ENCODE assay signal across 11 cellular contexts in genomic region chr2:176105727-176106635, GRCh38. TPM values are rescaled to one million over a fixed set of nuclear protein-coding genes. Genes with fewer than 3 reads are reported as not detected.
DNase-seq lines count a peak whose midpoint lies in the region; ATAC-seq and TF ChIP-seq lines count a peak whose summit lies in the region.
"Had no signal": no experiment of that assay in that cellular context is flagged by ENCODE, and none has a peak within 500 bp of the region (broad histone marks: within the 10 kb centered on the region; RNA-seq: fewer than 3 reads in every experiment).

No MANE protein-coding gene starts in this region.

- peaks cover 99% of the 10 kb centered on the region for H3K27me3 ChIP-seq in suprapubic skin

- WGBS in suprapubic skin, result 26% methylated on average over 28 of the region's 28 CpGs

- peak overlapping the region; percentile 23 for H3K4me3 Mint-ChIP-seq in activated CD8-positive, alpha-beta memory T cell treated with anti-CD3 and anti-CD28 coated beads, Interleukin-2, amount 10 ng/mL, durations not matched to agents 7 days and 5 days
- peak overlapping the region; percentile 24 for H3K4me3 Mint-ChIP-seq in activated T-cell treated with anti-CD3 and anti-CD28 coated beads, Interleukin-2, amount 50 U/mL, for 24 hours

- peak overlapping the region; percentile 55 for H3K4me3 ChIP-seq in suprapubic skin
- H3K4me3 ChIP-seq: mucosa of descending colon had no signal

- peaks cover 5% of the 10 kb centered on the region for H3K36me3 Mint-ChIP-seq in activated CD8-positive, alpha-beta memory T cell treated with anti-CD3 and anti-CD28 coated beads, Interleukin-2, amount 10 ng/mL, durations not matched to agents 7 days and 5 days
- H3K36me3 Mint-ChIP-seq in activated T-cell treated with anti-CD3 and anti-CD28 coated beads, Interleukin-2, amount 50 U/mL, for 24 hours (ENCODE audit: low read depth), result no peaks in the 10 kb centered on the region

- no peak for TF ChIP-seq POLR2A in suprapubic skin (IDR thresholded peaks at IDR 0.05)

- H3K9me3 ChIP-seq in suprapubic skin, result no peaks in the 10 kb centered on the region
- H3K9me3 ChIP-seq: mucosa of descending colon had no signal

- no peak for TF ChIP-seq EP300 in suprapubic skin (IDR thresholded peaks at IDR 0.05)

- TF ChIP-seq CTCF in suprapubic skin (IDR thresholded peaks at IDR 0.05), result no peak

- H3K27ac ChIP-seq in suprapubic skin, result no peak overlapping the region
- H3K27ac ChIP-seq: C4-2B, foreskin keratinocyte had no signal

- H3K4me1 ChIP-seq in suprapubic skin, result peaks cover 47% of the 10 kb centered on the region
- H3K4me1 ChIP-seq: foreskin keratinocyte had no signal

- peaks cover 8% of the 10 kb centered on the region for H3K4me1 Mint-ChIP-seq in activated CD8-positive, alpha-beta memory T cell treated with anti-CD3 and anti-CD28 coated beads, Interleukin-2, amount 10 ng/mL, durations not matched to agents 7 days and 5 days
- peaks cover 29% of the 10 kb centered on the region for H3K4me1 Mint-ChIP-seq in activated T-cell treated with anti-CD3 and anti-CD28 coated beads, Interleukin-2, amount 50 U/mL, for 24 hours (ENCODE audit: low read depth)

- no peak for DNase-seq in activated CD8-positive, alpha-beta memory T cell treated with anti-CD3 and anti-CD28 coated beads, Interleukin-2, amount 10 ng/mL, durations not matched to agents 7 days and 5 days
- no peak for DNase-seq in activated CD8-positive, alpha-beta memory T cell treated with anti-CD3 and anti-CD28 coated beads for 24 hours
- peak; percentile 30 for DNase-seq in activated T-cell treated with anti-CD3 and anti-CD28 coated beads, Interleukin-2, amount 50 U/mL, for 24 hours
- DNase-seq in islet precursor cell (peak; percentile 41), suprapubic skin (ENCODE audit: low spot score in 2 of 2) (no peak), HPDE6-E6E7 (ENCODE audit: extremely low spot score) (no peak), OCI-M2 (lab: John Stamatoyannopoulos, UW; ENCODE audit: unreplicated experiment) (no peak)
- no peak for DNase-seq in stimulated activated CD4-positive, alpha-beta T cell treated with anti-CD3 and anti-CD28 coated beads, Interleukin-1b, Interleukin-23, amount 100 ng/mL, for 48 hours

- CTCF ChIA-PET in activated CD8-positive, alpha-beta memory T cell treated with anti-CD3 and anti-CD28 coated beads, Interleukin-2, amount 10 ng/mL, durations not matched to agents 7 days and 5 days (lab: Charles Lee), result no interaction called here

- H3K36me3 ChIP-seq in suprapubic skin, result no peaks in the 10 kb centered on the region

- H3K27ac Mint-ChIP-seq in activated CD8-positive, alpha-beta memory T cell treated with anti-CD3 and anti-CD28 coated beads, Interleukin-2, amount 10 ng/mL, durations not matched to agents 7 days and 5 days, result peak overlapping the region; percentile 75
- H3K27ac Mint-ChIP-seq in activated T-cell treated with anti-CD3 and anti-CD28 coated beads, Interleukin-2, amount 50 U/mL, for 24 hours, result peak overlapping the region; percentile 62

- ATAC-seq in activated CD8-positive, alpha-beta memory T cell treated with anti-CD3 and anti-CD28 coated beads, Interleukin-2, amount 10 ng/mL, durations not matched to agents 7 days and 5 days, result no peak

- H3K27me3 Mint-ChIP-seq in activated CD8-positive, alpha-beta memory T cell treated with anti-CD3 and anti-CD28 coated beads, Interleukin-2, amount 10 ng/mL, durations not matched to agents 7 days and 5 days, result peaks cover 85% of the 10 kb centered on the region
- H3K27me3 Mint-ChIP-seq in activated T-cell treated with anti-CD3 and anti-CD28 coated beads, Interleukin-2, amount 50 U/mL, for 24 hours, result peaks cover 90% of the 10 kb centered on the region

- H3K9me3 Mint-ChIP-seq in activated CD8-positive, alpha-beta memory T cell treated with anti-CD3 and anti-CD28 coated beads, Interleukin-2, amount 10 ng/mL, durations not matched to agents 7 days and 5 days (ENCODE audit: low read depth), result no peaks in the 10 kb centered on the region
- no peaks in the 10 kb centered on the region for H3K9me3 Mint-ChIP-seq in activated T-cell treated with anti-CD3 and anti-CD28 coated beads, Interleukin-2, amount 50 U/mL, for 24 hours

RNA-seq across cellular contexts. Expression of gene HOXD11, which starts 1.1 kb away (rescaled TPM):
- not detected for total RNA-seq in activated CD8-positive, alpha-beta memory T cell treated with anti-CD3 and anti-CD28 coated beads, Interleukin-2, amount 10 ng/mL, durations not matched to agents 7 days and 5 days
- not detected for total RNA-seq in suprapubic skin
- total RNA-seq: foreskin keratinocyte had no signal

RNA-seq across cellular contexts. Expression of gene HOXD12, which starts 6.4 kb away (rescaled TPM):
- total RNA-seq in activated CD8-positive, alpha-beta memory T cell treated with anti-CD3 and anti-CD28 coated beads, Interleukin-2, amount 10 ng/mL, durations not matched to agents 7 days and 5 days, result not detected
- not detected for total RNA-seq in suprapubic skin
- total RNA-seq: foreskin keratinocyte, mucosa of descending colon had no signal

RNA-seq across cellular contexts. Expression of gene HOXD10, which starts 10.6 kb away (rescaled TPM):
- not detected for total RNA-seq in activated CD8-positive, alpha-beta memory T cell treated with anti-CD3 and anti-CD28 coated beads, Interleukin-2, amount 10 ng/mL, durations not matched to agents 7 days and 5 days
- under 1 TPM in 2 of 4 donors, not detected in 2; 0.56 to 0.59 TPM for total RNA-seq in suprapubic skin
- total RNA-seq: foreskin keratinocyte had no signal

RNA-seq across cellular contexts. Expression of gene HOXD13, which starts 13.5 kb away (rescaled TPM):
- total RNA-seq in activated CD8-positive, alpha-beta memory T cell treated with anti-CD3 and anti-CD28 coated beads, Interleukin-2, amount 10 ng/mL, durations not matched to agents 7 days and 5 days, result not detected
- total RNA-seq in suprapubic skin, result under 1 TPM in 1 of 4 donors, not detected in 3; 0.19 TPM
- total RNA-seq: foreskin keratinocyte had no signal

RNA-seq across cellular contexts. Expression of gene HOXD9, which starts 16.5 kb away (rescaled TPM):
- not detected for total RNA-seq in activated CD8-positive, alpha-beta memory T cell treated with anti-CD3 and anti-CD28 coated beads, Interleukin-2, amount 10 ng/mL, durations not matched to agents 7 days and 5 days
- total RNA-seq in suprapubic skin, result 1 to 10 TPM in 2 of 4 donors, under 1 TPM in 1, not detected in 1; 0.26 to 3.1 (median 2.6) TPM

Comparison
In these comparisons a context has a peak if more than half of its experiments do, and no peak if none do; other contexts are left out.
1. DNase-seq: peak in activated T-cell treated with anti-CD3 and anti-CD28 coated beads, Interleukin-2, amount 50 U/mL, for 24 hours (single experiment) and islet precursor cell (single experiment); none in activated CD8-positive, alpha-beta memory T cell treated with anti-CD3 and anti-CD28 coated beads, Interleukin-2, amount 10 ng/mL, durations not matched to agents 7 days and 5 days (single experiment), activated CD8-positive, alpha-beta memory T cell treated with anti-CD3 and anti-CD28 coated beads for 24 hours (single experiment), suprapubic skin (0 of 2), stimulated activated CD4-positive, alpha-beta T cell treated with anti-CD3 and anti-CD28 coated beads, Interleukin-1b, Interleukin-23, amount 100 ng/mL, for 48 hours (single experiment), HPDE6-E6E7 (single experiment) and OCI-M2 (single experiment).